1 cellular context compared by ENCODE assay signal in the genomic region with DNA sequence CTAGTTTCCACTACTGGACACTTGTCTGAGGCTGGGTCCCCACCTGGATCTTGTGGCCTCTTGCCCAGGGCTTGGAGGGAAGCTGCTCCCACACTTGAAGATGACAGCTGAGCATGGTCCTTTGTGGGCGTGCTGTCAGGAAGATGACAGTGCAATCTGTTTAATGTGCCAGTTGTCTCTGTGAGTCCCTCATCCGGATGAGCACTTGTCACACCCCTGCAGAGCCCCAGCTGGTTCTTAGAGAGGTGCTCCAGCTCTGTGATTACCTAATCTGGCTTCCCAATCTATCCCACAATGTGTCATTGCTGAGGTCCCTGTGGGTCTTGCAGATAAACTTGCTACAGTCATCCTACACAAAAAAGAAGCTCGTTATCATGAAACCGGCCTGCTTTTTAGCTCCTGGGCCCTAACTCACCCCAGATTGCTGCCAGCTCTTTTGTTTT.
TF ChIP-seq lines count a peak whose summit lies in the region.

No MANE protein-coding gene starts in this region.

TF ChIP-seq in K562, 482 proteins besides CTCF, POLR2A, EP300 and RAD21 (continued from another document and continues in another):
- TF ChIP-seq, protein P1, sequence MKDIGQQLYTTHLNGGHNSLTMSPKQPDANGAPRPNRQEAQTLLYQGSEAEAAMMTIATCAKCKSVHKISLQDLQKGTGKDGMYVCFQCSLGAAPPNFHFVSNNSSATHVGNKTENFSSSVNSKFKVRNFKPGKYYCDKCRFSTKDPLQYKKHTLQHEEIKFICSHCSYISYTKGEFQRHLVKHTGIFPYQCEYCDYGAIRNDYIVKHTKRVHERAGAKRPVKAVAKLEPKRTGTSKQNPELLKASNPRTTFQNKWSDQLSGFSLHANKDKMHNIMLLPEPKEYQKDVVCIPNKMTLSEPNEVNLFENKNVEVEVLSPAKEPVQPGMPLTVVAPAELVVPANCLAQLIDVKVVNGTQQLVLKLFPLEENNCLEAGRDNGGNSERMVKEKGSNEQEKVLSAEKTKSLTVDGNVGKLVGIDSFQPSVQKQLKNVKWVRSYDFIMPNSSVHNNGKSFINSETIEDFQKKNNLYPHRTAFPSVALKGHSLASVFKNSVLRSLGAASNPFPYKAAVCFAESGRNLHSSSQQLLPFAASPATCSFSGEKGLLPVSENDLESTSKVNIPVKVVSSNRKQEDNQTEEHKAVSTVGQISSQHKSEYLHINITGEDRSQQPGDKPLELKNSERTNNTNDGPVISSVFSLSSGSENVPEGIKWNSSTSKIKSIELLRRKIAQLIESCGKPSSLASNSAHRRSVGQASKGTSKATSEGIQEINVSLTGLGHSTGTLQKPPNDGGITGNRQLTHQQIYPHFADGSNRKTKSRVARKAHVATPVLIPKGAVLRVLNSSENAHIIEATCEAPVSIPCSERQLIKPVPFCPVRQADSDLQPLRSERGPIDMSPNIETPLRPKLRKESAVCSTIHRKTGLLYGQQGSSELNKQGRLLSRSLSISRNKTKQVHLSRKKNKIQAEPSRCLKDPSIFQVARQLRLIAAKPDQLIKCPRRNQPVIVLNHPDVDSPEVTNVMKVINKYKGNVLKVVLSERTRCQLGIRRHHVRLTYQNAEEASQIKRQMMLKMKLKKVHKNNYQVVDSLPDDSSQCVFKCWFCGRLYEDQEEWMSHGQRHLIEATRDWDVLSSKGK (CRISPR knock-in tag; IDR thresholded peaks at IDR 0.05) = no peak
- TF ChIP-seq FOXK1 (CRISPR knock-in tag; IDR thresholded peaks at IDR 0.05; ENCODE audit: borderline replicate concordance) = no peak
- TF ChIP-seq, protein P2, sequence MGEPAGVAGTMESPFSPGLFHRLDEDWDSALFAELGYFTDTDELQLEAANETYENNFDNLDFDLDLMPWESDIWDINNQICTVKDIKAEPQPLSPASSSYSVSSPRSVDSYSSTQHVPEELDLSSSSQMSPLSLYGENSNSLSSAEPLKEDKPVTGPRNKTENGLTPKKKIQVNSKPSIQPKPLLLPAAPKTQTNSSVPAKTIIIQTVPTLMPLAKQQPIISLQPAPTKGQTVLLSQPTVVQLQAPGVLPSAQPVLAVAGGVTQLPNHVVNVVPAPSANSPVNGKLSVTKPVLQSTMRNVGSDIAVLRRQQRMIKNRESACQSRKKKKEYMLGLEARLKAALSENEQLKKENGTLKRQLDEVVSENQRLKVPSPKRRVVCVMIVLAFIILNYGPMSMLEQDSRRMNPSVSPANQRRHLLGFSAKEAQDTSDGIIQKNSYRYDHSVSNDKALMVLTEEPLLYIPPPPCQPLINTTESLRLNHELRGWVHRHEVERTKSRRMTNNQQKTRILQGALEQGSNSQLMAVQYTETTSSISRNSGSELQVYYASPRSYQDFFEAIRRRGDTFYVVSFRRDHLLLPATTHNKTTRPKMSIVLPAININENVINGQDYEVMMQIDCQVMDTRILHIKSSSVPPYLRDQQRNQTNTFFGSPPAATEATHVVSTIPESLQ (CRISPR knock-in tag; IDR thresholded peaks at IDR 0.05) = 0 out of 2 replicates have a peak, but pooled peaks have one; percentile 19
- TF ChIP-seq MED1 (CRISPR knock-in tag; IDR thresholded peaks at IDR 0.05; ENCODE audit: borderline replicate concordance) = no peak
- peak; percentile 80; the same call in 1 of the 2 replicates for TF ChIP-seq CREB1 (IDR thresholded peaks at IDR 0.05)
- TF ChIP-seq CREB1 (CRISPR knock-in tag; IDR thresholded peaks at IDR 0.05) = peak; percentile 70; the same call in 1 of the 2 replicates
- no peak for TF ChIP-seq ZNF184 (CRISPR knock-in tag; IDR thresholded peaks at IDR 0.05)
- no peak for TF ChIP-seq DDX20 (tag; IDR thresholded peaks at IDR 0.05; ENCODE audit: low read depth)
- TF ChIP-seq, protein P3, sequence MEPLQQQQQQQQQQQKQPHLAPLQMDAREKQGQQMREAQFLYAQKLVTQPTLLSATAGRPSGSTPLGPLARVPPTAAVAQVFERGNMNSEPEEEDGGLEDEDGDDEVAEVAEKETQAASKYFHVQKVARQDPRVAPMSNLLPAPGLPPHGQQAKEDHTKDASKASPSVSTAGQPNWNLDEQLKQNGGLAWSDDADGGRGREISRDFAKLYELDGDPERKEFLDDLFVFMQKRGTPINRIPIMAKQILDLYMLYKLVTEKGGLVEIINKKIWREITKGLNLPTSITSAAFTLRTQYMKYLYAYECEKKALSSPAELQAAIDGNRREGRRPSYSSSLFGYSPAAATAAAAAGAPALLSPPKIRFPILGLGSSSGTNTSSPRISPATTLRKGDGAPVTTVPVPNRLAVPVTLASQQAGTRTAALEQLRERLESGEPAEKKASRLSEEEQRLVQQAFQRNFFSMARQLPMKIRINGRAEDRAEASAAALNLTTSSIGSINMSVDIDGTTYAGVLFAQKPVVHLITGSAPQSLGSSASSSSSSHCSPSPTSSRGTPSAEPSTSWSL (CRISPR knock-in tag; IDR thresholded peaks at IDR 0.05; ENCODE audit: borderline replicate concordance) = no peak
- 0 out of 2 replicates have a peak, but pooled peaks have one; percentile 24 for TF ChIP-seq KLF1 (tag; IDR thresholded peaks at IDR 0.05)
- TF ChIP-seq WHSC1 (IDR thresholded peaks at IDR 0.05; ENCODE audit: low read length) = no peak
- no peak; the same call in 1 of the 2 replicates for TF ChIP-seq HDAC8 (tag; IDR thresholded peaks at IDR 0.05)
- TF ChIP-seq ZNF445 (CRISPR knock-in tag; IDR thresholded peaks at IDR 0.05; ENCODE audit: low read depth) = peak; percentile 30; the same call in 1 of the 2 replicates
- TF ChIP-seq ZNF436 (CRISPR knock-in tag; IDR thresholded peaks at IDR 0.05) = no peak
- peak; percentile 76; the same call in 1 of the 2 replicates for TF ChIP-seq ZBTB17 (CRISPR knock-in tag; IDR thresholded peaks at IDR 0.05)
- TF ChIP-seq DPF2 (IDR thresholded peaks at IDR 0.05) = peak; percentile 99
- peak; percentile 99 for TF ChIP-seq SMARCA4 (IDR thresholded peaks at IDR 0.05)
- peak; percentile 95 for TF ChIP-seq DACH1 (IDR thresholded peaks at IDR 0.05; ENCODE audit: partially characterized antibody)
- no peak for TF ChIP-seq ZNF347 (CRISPR knock-in tag; IDR thresholded peaks at IDR 0.05; ENCODE audit: low read depth)
- TF ChIP-seq NR2C1 (IDR thresholded peaks at IDR 0.05) = no peak
- TF ChIP-seq NR2C1 (tag; IDR thresholded peaks at IDR 0.05) = peak; percentile 76
- TF ChIP-seq, protein P4, sequence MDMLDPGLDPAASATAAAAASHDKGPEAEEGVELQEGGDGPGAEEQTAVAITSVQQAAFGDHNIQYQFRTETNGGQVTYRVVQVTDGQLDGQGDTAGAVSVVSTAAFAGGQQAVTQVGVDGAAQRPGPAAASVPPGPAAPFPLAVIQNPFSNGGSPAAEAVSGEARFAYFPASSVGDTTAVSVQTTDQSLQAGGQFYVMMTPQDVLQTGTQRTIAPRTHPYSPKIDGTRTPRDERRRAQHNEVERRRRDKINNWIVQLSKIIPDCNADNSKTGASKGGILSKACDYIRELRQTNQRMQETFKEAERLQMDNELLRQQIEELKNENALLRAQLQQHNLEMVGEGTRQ (CRISPR knock-in tag; IDR thresholded peaks at IDR 0.05) = no peak
- peak; percentile 86 to 89; a peak in 3 of 4 replicates for TF ChIP-seq MAZ (CRISPR knock-in tag; conservative IDR thresholded peaks at IDR 0.05 in 1 of 2, IDR thresholded peaks at IDR 0.05 in 1 of 2)
- TF ChIP-seq YY1 (IDR thresholded peaks at IDR 0.05; ENCODE audit: borderline replicate concordance in 1 of 3, control insufficient read depth in 1 of 3, extremely low read depth in 1 of 3, insufficient read depth in 3 of 3, insufficient read length in 1 of 3, insufficient replicate concordance in 2 of 3, low read depth in 1 of 3, low read length in 2 of 3) = no peak
- TF ChIP-seq SMAD2 (IDR thresholded peaks at IDR 0.05; ENCODE audit: low read depth, low read length) = no peak
- TF ChIP-seq TCF7 (IDR thresholded peaks at IDR 0.05; ENCODE audit: borderline replicate concordance) = peak; percentile 75; the same call in 1 of the 2 replicates
- TF ChIP-seq, protein P5, sequence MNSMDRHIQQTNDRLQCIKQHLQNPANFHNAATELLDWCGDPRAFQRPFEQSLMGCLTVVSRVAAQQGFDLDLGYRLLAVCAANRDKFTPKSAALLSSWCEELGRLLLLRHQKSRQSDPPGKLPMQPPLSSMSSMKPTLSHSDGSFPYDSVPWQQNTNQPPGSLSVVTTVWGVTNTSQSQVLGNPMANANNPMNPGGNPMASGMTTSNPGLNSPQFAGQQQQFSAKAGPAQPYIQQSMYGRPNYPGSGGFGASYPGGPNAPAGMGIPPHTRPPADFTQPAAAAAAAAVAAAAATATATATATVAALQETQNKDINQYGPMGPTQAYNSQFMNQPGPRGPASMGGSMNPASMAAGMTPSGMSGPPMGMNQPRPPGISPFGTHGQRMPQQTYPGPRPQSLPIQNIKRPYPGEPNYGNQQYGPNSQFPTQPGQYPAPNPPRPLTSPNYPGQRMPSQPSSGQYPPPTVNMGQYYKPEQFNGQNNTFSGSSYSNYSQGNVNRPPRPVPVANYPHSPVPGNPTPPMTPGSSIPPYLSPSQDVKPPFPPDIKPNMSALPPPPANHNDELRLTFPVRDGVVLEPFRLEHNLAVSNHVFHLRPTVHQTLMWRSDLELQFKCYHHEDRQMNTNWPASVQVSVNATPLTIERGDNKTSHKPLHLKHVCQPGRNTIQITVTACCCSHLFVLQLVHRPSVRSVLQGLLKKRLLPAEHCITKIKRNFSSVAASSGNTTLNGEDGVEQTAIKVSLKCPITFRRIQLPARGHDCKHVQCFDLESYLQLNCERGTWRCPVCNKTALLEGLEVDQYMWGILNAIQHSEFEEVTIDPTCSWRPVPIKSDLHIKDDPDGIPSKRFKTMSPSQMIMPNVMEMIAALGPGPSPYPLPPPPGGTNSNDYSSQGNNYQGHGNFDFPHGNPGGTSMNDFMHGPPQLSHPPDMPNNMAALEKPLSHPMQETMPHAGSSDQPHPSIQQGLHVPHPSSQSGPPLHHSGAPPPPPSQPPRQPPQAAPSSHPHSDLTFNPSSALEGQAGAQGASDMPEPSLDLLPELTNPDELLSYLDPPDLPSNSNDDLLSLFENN (IDR thresholded peaks at IDR 0.05; ENCODE audit: low read depth in 2 of 2, low read length in 2 of 2) = peak in 1 of 2 experiments; percentile 97; a peak in 2 of 4 replicates
- TF ChIP-seq, protein P6, sequence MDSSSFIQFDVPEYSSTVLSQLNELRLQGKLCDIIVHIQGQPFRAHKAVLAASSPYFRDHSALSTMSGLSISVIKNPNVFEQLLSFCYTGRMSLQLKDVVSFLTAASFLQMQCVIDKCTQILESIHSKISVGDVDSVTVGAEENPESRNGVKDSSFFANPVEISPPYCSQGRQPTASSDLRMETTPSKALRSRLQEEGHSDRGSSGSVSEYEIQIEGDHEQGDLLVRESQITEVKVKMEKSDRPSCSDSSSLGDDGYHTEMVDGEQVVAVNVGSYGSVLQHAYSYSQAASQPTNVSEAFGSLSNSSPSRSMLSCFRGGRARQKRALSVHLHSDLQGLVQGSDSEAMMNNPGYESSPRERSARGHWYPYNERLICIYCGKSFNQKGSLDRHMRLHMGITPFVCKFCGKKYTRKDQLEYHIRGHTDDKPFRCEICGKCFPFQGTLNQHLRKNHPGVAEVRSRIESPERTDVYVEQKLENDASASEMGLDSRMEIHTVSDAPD (CRISPR knock-in tag; IDR thresholded peaks at IDR 0.05) = no peak
- TF ChIP-seq GABPA (tag; conservative IDR thresholded peaks at IDR 0.05; ENCODE audit: low read depth) = peak; percentile 61; the same call in 1 of the 2 replicates
- peak; percentile 98 for TF ChIP-seq HMGN3 (IDR thresholded peaks at IDR 0.05; ENCODE audit: borderline replicate concordance, extremely low read depth, insufficient read length, low read depth, low read length)
- TF ChIP-seq HDAC2 (IDR thresholded peaks at IDR 0.05) = peak; percentile 99
- TF ChIP-seq, protein P7, sequence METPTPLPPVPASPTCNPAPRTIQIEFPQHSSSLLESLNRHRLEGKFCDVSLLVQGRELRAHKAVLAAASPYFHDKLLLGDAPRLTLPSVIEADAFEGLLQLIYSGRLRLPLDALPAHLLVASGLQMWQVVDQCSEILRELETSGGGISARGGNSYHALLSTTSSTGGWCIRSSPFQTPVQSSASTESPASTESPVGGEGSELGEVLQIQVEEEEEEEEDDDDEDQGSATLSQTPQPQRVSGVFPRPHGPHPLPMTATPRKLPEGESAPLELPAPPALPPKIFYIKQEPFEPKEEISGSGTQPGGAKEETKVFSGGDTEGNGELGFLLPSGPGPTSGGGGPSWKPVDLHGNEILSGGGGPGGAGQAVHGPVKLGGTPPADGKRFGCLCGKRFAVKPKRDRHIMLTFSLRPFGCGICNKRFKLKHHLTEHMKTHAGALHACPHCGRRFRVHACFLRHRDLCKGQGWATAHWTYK (CRISPR knock-in tag; IDR thresholded peaks at IDR 0.05) = 0 out of 2 replicates have a peak, but pooled peaks have one; percentile 79
- no peak for TF ChIP-seq RB1 (IDR thresholded peaks at IDR 0.05; ENCODE audit: low read depth)
- no peak for TF ChIP-seq KAT7 (CRISPR knock-in tag; IDR thresholded peaks at IDR 0.05; ENCODE audit: borderline replicate concordance)
- peak; percentile 93 for TF ChIP-seq NFIC (IDR thresholded peaks at IDR 0.05)
- TF ChIP-seq ZNF253 (CRISPR knock-in tag; conservative IDR thresholded peaks at IDR 0.05) = no peak
- TF ChIP-seq RBM17 (IDR thresholded peaks at IDR 0.05; ENCODE audit: borderline replicate concordance, low read depth, low read length) = no peak
- no peak for TF ChIP-seq ELF4 (CRISPR knock-in tag; IDR thresholded peaks at IDR 0.05)
- TF ChIP-seq, protein P8, sequence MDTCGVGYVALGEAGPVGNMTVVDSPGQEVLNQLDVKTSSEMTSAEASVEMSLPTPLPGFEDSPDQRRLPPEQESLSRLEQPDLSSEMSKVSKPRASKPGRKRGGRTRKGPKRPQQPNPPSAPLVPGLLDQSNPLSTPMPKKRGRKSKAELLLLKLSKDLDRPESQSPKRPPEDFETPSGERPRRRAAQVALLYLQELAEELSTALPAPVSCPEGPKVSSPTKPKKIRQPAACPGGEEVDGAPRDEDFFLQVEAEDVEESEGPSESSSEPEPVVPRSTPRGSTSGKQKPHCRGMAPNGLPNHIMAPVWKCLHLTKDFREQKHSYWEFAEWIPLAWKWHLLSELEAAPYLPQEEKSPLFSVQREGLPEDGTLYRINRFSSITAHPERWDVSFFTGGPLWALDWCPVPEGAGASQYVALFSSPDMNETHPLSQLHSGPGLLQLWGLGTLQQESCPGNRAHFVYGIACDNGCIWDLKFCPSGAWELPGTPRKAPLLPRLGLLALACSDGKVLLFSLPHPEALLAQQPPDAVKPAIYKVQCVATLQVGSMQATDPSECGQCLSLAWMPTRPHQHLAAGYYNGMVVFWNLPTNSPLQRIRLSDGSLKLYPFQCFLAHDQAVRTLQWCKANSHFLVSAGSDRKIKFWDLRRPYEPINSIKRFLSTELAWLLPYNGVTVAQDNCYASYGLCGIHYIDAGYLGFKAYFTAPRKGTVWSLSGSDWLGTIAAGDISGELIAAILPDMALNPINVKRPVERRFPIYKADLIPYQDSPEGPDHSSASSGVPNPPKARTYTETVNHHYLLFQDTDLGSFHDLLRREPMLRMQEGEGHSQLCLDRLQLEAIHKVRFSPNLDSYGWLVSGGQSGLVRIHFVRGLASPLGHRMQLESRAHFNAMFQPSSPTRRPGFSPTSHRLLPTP (IDR thresholded peaks at IDR 0.05; ENCODE audit: borderline replicate concordance, extremely low read depth, insufficient read length) = no peak
- TF ChIP-seq PHF20 (IDR thresholded peaks at IDR 0.05; ENCODE audit: partially characterized antibody) = no peak
- no peak for TF ChIP-seq SIRT6 (IDR thresholded peaks at IDR 0.05; ENCODE audit: low read depth, low read length)
- no peak for TF ChIP-seq SP1 (CRISPR knock-in tag; IDR thresholded peaks at IDR 0.05)
- TF ChIP-seq BRF1 (IDR thresholded peaks at IDR 0.05; ENCODE audit: borderline replicate concordance, extremely low read depth, insufficient read length) = no peak
- TF ChIP-seq FOXJ3 (CRISPR knock-in tag; IDR thresholded peaks at IDR 0.05) = no peak
